In genomic region chr2:74457129-74457548, GRCh38 we compare ENCODE assay signal across 8 cellular contexts. TPM values are rescaled to one million over a fixed set of nuclear protein-coding genes. Genes with fewer than 3 reads are reported as not detected.
DNase-seq lines count a peak whose midpoint lies in the region; ATAC-seq, FAIRE-seq and TF ChIP-seq lines count a peak whose summit lies in the region.

No MANE protein-coding gene starts in this region.

- FAIRE-seq in D721Med (lab: Jason Lieb, UNC): no peak

- peak overlapping the region; percentile 71 for H3K4me3 ChIP-seq in CD8-positive, alpha-beta T cell (ENCODE audit: low read depth, low read length)
- H3K4me3 ChIP-seq in Karpas-422 (ENCODE audit: low read length): peak overlapping the region; percentile 78
- H3K4me3 ChIP-seq in muscle layer of duodenum (ENCODE audit: low read depth in 1 of 2, low read length in 2 of 2): peak overlapping the region; percentile 60 to 88

- POLR2A ChIA-PET in CD8-positive, alpha-beta T cell (lab: Charles Lee): interaction anchor here (1.0 to 8.3 kb wide), 10 partner anchors 10 to 720 kb away, joined by 3 to 110 read pairs (median 10); partner anchors contain the start of genes AUP1, C2orf81, CCDC142 and HTRA2

- peaks cover 25% of the 10 kb centered on the region for H3K79me2 ChIP-seq in Karpas-422 (ENCODE audit: low read length)

- no peaks in the 10 kb centered on the region for H3K36me3 ChIP-seq in CD8-positive, alpha-beta T cell (ENCODE audit: insufficient read depth, low read length)
- H3K36me3 ChIP-seq in Karpas-422 (ENCODE audit: insufficient read depth, low read length) (no peaks in the 10 kb centered on the region), muscle layer of duodenum (ENCODE audit: control insufficient read depth in 1 of 2, insufficient read depth in 2 of 2, low read length in 2 of 2) (peaks cover under 1 to 10% of the 10 kb centered on the region in 2 donors)

- peak overlapping the region; percentile 94 for H3K9ac ChIP-seq in Karpas-422 (ENCODE audit: low read length)

- H3K9me3 Mint-ChIP-seq in CD8-positive, alpha-beta T cell: no peaks in the 10 kb centered on the region

- no peak for ATAC-seq in CD8-positive, alpha-beta T cell
- ATAC-seq in HG03565 (IDR thresholded peaks at IDR 0.05; ENCODE audit: unreplicated experiment): no peak
- ATAC-seq in HG03354 (IDR thresholded peaks at IDR 0.05; ENCODE audit: poor library complexity, severe bottlenecking, unreplicated experiment): no peak

- H3K4me2 ChIP-seq in Karpas-422 (ENCODE audit: low read depth, low read length, poor library complexity, severe bottlenecking): peak overlapping the region; percentile 94

- H4K20me1 ChIP-seq in Karpas-422 (ENCODE audit: insufficient read depth, low read depth, low read length): no peaks in the 10 kb centered on the region

- peak overlapping the region; percentile 93 for H3K27ac ChIP-seq in CD8-positive, alpha-beta T cell (ENCODE audit: low read depth, low read length)
- peak overlapping the region; percentile 91 for H3K27ac ChIP-seq in Karpas-422 (ENCODE audit: low read length)
- peak overlapping the region; percentile 96 for H3K27ac ChIP-seq in caudate nucleus (ENCODE audit: low read depth, low read length)
- H3K27ac ChIP-seq in muscle layer of duodenum (ENCODE audit: low read length): peak overlapping the region; percentile 84

- CTCF ChIA-PET in CD8-positive, alpha-beta T cell (lab: Charles Lee): interaction anchor here (0.6 to 7.2 kb wide), 5 partner anchors 8 to 75 kb away, joined by 3 to 58 read pairs (median 3); partner anchors contain the start of genes CCDC142, MOGS, MRPL53 and TTC31

- no peaks in the 10 kb centered on the region for H3K27me3 Mint-ChIP-seq in CD8-positive, alpha-beta T cell (ENCODE audit: low read depth)

- TF ChIP-seq CTCF in CD8-positive, alpha-beta T cell (IDR thresholded peaks at IDR 0.05): no peak
- TF ChIP-seq CTCF in D721Med (IDR thresholded peaks at IDR 0.05; ENCODE audit: insufficient read depth, missing control alignments): no peak

- H3K4me1 Mint-ChIP-seq in CD8-positive, alpha-beta T cell (ENCODE audit: low read depth): peaks cover 62% of the 10 kb centered on the region

- H3K4me1 ChIP-seq in CD8-positive, alpha-beta T cell (ENCODE audit: insufficient read depth, low read length): peaks cover 45% of the 10 kb centered on the region
- peaks cover 36% of the 10 kb centered on the region for H3K4me1 ChIP-seq in Karpas-422 (ENCODE audit: low read length)
- peaks cover 21 to 33% of the 10 kb centered on the region in 2 donors for H3K4me1 ChIP-seq in muscle layer of duodenum (ENCODE audit: control insufficient read depth in 1 of 2, insufficient read depth in 2 of 2, low read length in 2 of 2)

- no peak for DNase-seq in CD8-positive, alpha-beta T cell
- DNase-seq in Karpas-422: no peak
- peak in 29 of 61 donors; percentile 21 to 82 (median 67) for DNase-seq in caudate nucleus (lab: John Stamatoyannopoulos, UW)
- DNase-seq in germinal center (ENCODE audit: low spot score): no peak
- no peak for DNase-seq in D721Med (ENCODE audit: insufficient read length, low spot score)

- peaks cover 17% of the 10 kb centered on the region for H3K36me3 Mint-ChIP-seq in CD8-positive, alpha-beta T cell

- no peak overlapping the region for H2AFZ ChIP-seq in Karpas-422 (ENCODE audit: low read length)

- peak overlapping the region; percentile 99 for H3K27ac Mint-ChIP-seq in CD8-positive, alpha-beta T cell

- no peaks in the 10 kb centered on the region for H3K27me3 ChIP-seq in CD8-positive, alpha-beta T cell (ENCODE audit: insufficient read depth, low read length)
- H3K27me3 ChIP-seq in Karpas-422 (ENCODE audit: low read length) (no peaks in the 10 kb centered on the region), muscle layer of duodenum (ENCODE audit: low read depth, low read length) (no peaks in the 10 kb centered on the region)

- intact Hi-C loops in CD8-positive, alpha-beta T cell (cut with DNase I, micrococcal nuclease): loop anchor here (1.0 to 5.0 kb wide), 4 partner anchors 8 to 1225 kb away; partner anchors contain the start of genes MOGS (in 2 of the 2), AUP1 (in 1 of the 2), CCT7 (in 1 of the 2) and HTRA2 (in 1 of the 2)

- H3K4me3 Mint-ChIP-seq in CD8-positive, alpha-beta T cell: peak overlapping the region; percentile 97

- no peaks in the 10 kb centered on the region for H3K9me2 ChIP-seq in Karpas-422 (replicated peaks; ENCODE audit: insufficient read depth, low read length)

- H3K9me3 ChIP-seq in CD8-positive, alpha-beta T cell (ENCODE audit: low read length): no peaks in the 10 kb centered on the region
- no peaks in the 10 kb centered on the region for H3K9me3 ChIP-seq in Karpas-422 (ENCODE audit: low read length)
- no peaks in the 10 kb centered on the region for H3K9me3 ChIP-seq in muscle layer of duodenum (ENCODE audit: control insufficient read depth in 1 of 2, low read length in 2 of 2)

RNA-seq across cellular contexts. Expression of gene WBP1, which starts 1.1 kb away (rescaled TPM):
- 10 to 100 TPM; 68.5 to 70.6 TPM for total RNA-seq in CD8-positive, alpha-beta T cell
- 124 and 149 TPM in 2 replicates for total RNA-seq in Karpas-422 (2014; rRNA removed; shearing (Covaris generic); ENCODE audit: low replicate concordance)

RNA-seq across cellular contexts. Expression of gene INO80B, which starts 2.3 kb away (rescaled TPM):
- total RNA-seq in CD8-positive, alpha-beta T cell: 10 to 100 TPM; 47.9 to 52.9 TPM
- total RNA-seq in Karpas-422 (2014; rRNA removed; shearing (Covaris generic); ENCODE audit: low replicate concordance): 29.3 and 86.9 TPM in 2 replicates

RNA-seq across cellular contexts. Expression of gene MOGS, which starts 8.0 kb away (rescaled TPM):
- total RNA-seq in CD8-positive, alpha-beta T cell: 10 to 100 TPM; 43.7 to 46.7 TPM
- 69.1 and 95.6 TPM in 2 replicates for total RNA-seq in Karpas-422 (2014; rRNA removed; shearing (Covaris generic); ENCODE audit: low replicate concordance)

RNA-seq across cellular contexts. Expression of gene MRPL53, which starts 15.3 kb away (rescaled TPM):
- total RNA-seq in CD8-positive, alpha-beta T cell: 10 to 100 TPM; 48.6 to 59.0 TPM
- 91.4 and 144 TPM in 2 replicates for total RNA-seq in Karpas-422 (2014; rRNA removed; shearing (Covaris generic); ENCODE audit: low replicate concordance)

RNA-seq across cellular contexts. Expression of gene RTKN, which starts 15.4 kb away (rescaled TPM):
- total RNA-seq in CD8-positive, alpha-beta T cell: under 1 TPM; 0.42 to 0.54 TPM
- 28.1 and 31.5 TPM in 2 replicates for total RNA-seq in Karpas-422 (2014; rRNA removed; shearing (Covaris generic); ENCODE audit: low replicate concordance)
